9 cellular contexts compared by ENCODE assay signal in genomic region chr5:17314907-17315471, GRCh38.
DNase-seq lines count a peak whose midpoint lies in the region; ATAC-seq lines count a peak whose summit lies in the region.
"Had no signal": no experiment of that assay in that cellular context is flagged by ENCODE, and none has a peak within 500 bp of the region (broad histone marks: within the 10 kb centered on the region; RNA-seq: fewer than 3 reads in every experiment).

No MANE protein-coding gene starts in this region.

- ATAC-seq in GM21619 (IDR thresholded peaks at IDR 0.05; ENCODE audit: unreplicated experiment) (peak; percentile 22), GM18858 (IDR thresholded peaks at IDR 0.05; ENCODE audit: unreplicated experiment) (no peak)

- peak overlapping the region; percentile 44 for H3K27ac ChIP-seq in epithelial cell of prostate

- peak; percentile 50 for DNase-seq in DMS 273 (lab: John Stamatoyannopoulos, UW; ENCODE audit: unreplicated experiment)
- DNase-seq in NCI-H1694 treated with DMSO at 0.1 percent for 48 hours (lab: John Stamatoyannopoulos, UW) = peak; percentile 26
- DNase-seq in epithelial cell of prostate (ENCODE audit: low read depth, low spot score) = no peak
- no peak for DNase-seq in iPS-NIHi7 (ENCODE audit: extremely low spot score)
- no peak for DNase-seq in activated CD4-positive, alpha-beta T cell treated with anti-CD3 and anti-CD28 coated beads, Interleukin-2, amount 50 U/mL, for 1 hour
- DNase-seq in NCI-H2227 treated with DMSO at 0.1 percent for 48 hours (lab: John Stamatoyannopoulos, UW) = no peak
- DNase-seq: activated CD4-positive, alpha-beta T cell treated with anti-CD3 and anti-CD28 coated beads, Interleukin-2, amount 50 U/mL, for 4 hours had no signal

Comparison
In these comparisons a context has a peak if more than half of its experiments do, and no peak if none do; other contexts are left out.
1. DNase-seq: peak in DMS 273 (single experiment) and NCI-H1694 treated with DMSO at 0.1 percent for 48 hours (single experiment); none in epithelial cell of prostate (single experiment), iPS-NIHi7 (single experiment), activated CD4-positive, alpha-beta T cell treated with anti-CD3 and anti-CD28 coated beads, Interleukin-2, amount 50 U/mL, for 1 hour (single experiment) and NCI-H2227 treated with DMSO at 0.1 percent for 48 hours (single experiment).